15 cellular contexts compared by ENCODE assay signal in genomic region chr5:76351176-76351575, GRCh38. TPM values are rescaled to one million over a fixed set of nuclear protein-coding genes. Genes with fewer than 3 reads are reported as not detected.
DNase-seq lines count a peak whose midpoint lies in the region; ATAC-seq and TF ChIP-seq lines count a peak whose summit lies in the region.
"Had no signal": no experiment of that assay in that cellular context is flagged by ENCODE, and none has a peak within 500 bp of the region (broad histone marks: within the 10 kb centered on the region; RNA-seq: fewer than 3 reads in every experiment).

No MANE protein-coding gene starts in this region.

- peak overlapping the region; percentile 32 for H3K4me3 ChIP-seq in Karpas-422 (ENCODE audit: low read length)
- H3K4me3 ChIP-seq in brain microvascular endothelial cell (ENCODE audit: low read depth, low read length): no peak overlapping the region
- H3K4me3 ChIP-seq: SJSA1, uterus had no signal

- no peaks in the 10 kb centered on the region for H3K9me2 ChIP-seq in Karpas-422 (replicated peaks; ENCODE audit: insufficient read depth, low read length)

- no peaks in the 10 kb centered on the region for H4K20me1 ChIP-seq in Karpas-422 (ENCODE audit: insufficient read depth, low read depth, low read length)

- H3K27me3 ChIP-seq in Karpas-422 (ENCODE audit: low read length) (no peaks in the 10 kb centered on the region), brain microvascular endothelial cell (replicated peaks) (no peaks in the 10 kb centered on the region)
- H3K27me3 ChIP-seq: uterus had no signal

- H3K9ac ChIP-seq in Karpas-422 (ENCODE audit: low read length): no peak overlapping the region

- in situ Hi-C loops in brain microvascular endothelial cell (cut with HindIII; ENCODE audit: low pct_ligation_motif_present, low sequenced_read_pairs): no loop called here

- H3K27ac ChIP-seq in Karpas-422 (ENCODE audit: low read length) (peak overlapping the region; percentile 51; the same call in 1 of the 2 replicates), brain microvascular endothelial cell (no peak overlapping the region)
- H3K27ac ChIP-seq: SJSA1, uterus had no signal

- ATAC-seq in GM18867 (IDR thresholded peaks at IDR 0.05; ENCODE audit: unreplicated experiment) (peak; percentile 18), GM21515 (IDR thresholded peaks at IDR 0.05; ENCODE audit: unreplicated experiment) (peak; percentile 25), HG02938 (IDR thresholded peaks at IDR 0.05; ENCODE audit: unreplicated experiment) (peak; percentile 14)
- ATAC-seq: natural killer cell treated with Interleukin-12 subunit alpha and Interleukin-12 subunit beta and Interleukin-15 and Interleukin-18, amount 100 ng/mL, for 72 hours had no signal

- H3K36me3 ChIP-seq in Karpas-422 (ENCODE audit: insufficient read depth, low read length): no peaks in the 10 kb centered on the region
- H3K36me3 ChIP-seq in brain microvascular endothelial cell (replicated peaks): no peaks in the 10 kb centered on the region
- H3K36me3 ChIP-seq: SJSA1, uterus had no signal

- no peaks in the 10 kb centered on the region for H3K79me2 ChIP-seq in Karpas-422 (ENCODE audit: low read length)

- no peak for TF ChIP-seq CTCF in brain microvascular endothelial cell (IDR thresholded peaks at IDR 0.05; ENCODE audit: low read depth, low read length, missing control alignments)

- H3K4me2 ChIP-seq in Karpas-422 (ENCODE audit: low read depth, low read length, poor library complexity, severe bottlenecking): peak overlapping the region; percentile 68

- no peak overlapping the region for H2AFZ ChIP-seq in Karpas-422 (ENCODE audit: low read length)

- DNase-seq in Karpas-422 (no peak), midbrain (lab: John Stamatoyannopoulos, UW) (no peak), NCI-H1694 (lab: John Stamatoyannopoulos, UW) (no peak), GOT3 (lab: John Stamatoyannopoulos, UW) (no peak), brain microvascular endothelial cell (no peak)
- DNase-seq: activated effector memory CD4-positive, alpha-beta T cell treated with Interleukin-2 at 50 U/mL for 16 hours; Kasumi-1; NCI-H1694 treated with DMSO at 0.1 percent for 48 hours; stimulated activated CD4-positive, alpha-beta T cell treated with anti-CD3 and anti-CD28 coated beads, Interleukin-2, amount 100 ng/mL, for 24 hours; uterus had no signal

- no peaks in the 10 kb centered on the region for H3K9me3 ChIP-seq in Karpas-422 (ENCODE audit: low read length)
- H3K9me3 ChIP-seq: SJSA1, uterus had no signal

- peaks cover 28% of the 10 kb centered on the region for H3K4me1 ChIP-seq in Karpas-422 (ENCODE audit: low read length)
- H3K4me1 ChIP-seq: SJSA1, uterus had no signal

RNA-seq across cellular contexts. Expression of gene IQGAP2, which starts 51.9 kb away (rescaled TPM):
- total RNA-seq in Karpas-422 (2014; rRNA removed; shearing (Covaris generic); ENCODE audit: low replicate concordance): not detected in 2 replicates
